In genomic region chr1:104979651-104980050, GRCh38 we compare ENCODE assay signal across 31 cellular contexts.
"Had no signal": no experiment of that assay in that cellular context is flagged by ENCODE, and none has a peak within 500 bp of the region (broad histone marks: within the 10 kb centered on the region; RNA-seq: fewer than 3 reads in every experiment).

No MANE protein-coding gene starts in this region.

- H3K27ac ChIP-seq: ascending aorta, cardiac muscle cell, VCaP had no signal

- DNase-seq: activated CD4-positive, alpha-beta memory T cell treated with anti-CD3 and anti-CD28 coated beads, Interleukin-2, amount 10 ng/mL, durations not matched to agents 7 days and 5 days; activated CD4-positive, alpha-beta T cell treated with anti-CD3 and anti-CD28 coated beads for 1 hour; activated CD4-positive, alpha-beta T cell treated with anti-CD3 and anti-CD28 coated beads for 36 hours; activated CD4-positive, alpha-beta T cell treated with anti-CD3 and anti-CD28 coated beads for 48 hours; activated CD4-positive, alpha-beta T cell treated with anti-CD3 and anti-CD28 coated beads, Interleukin-2, amount 10 ng/mL, durations not matched to agents 7 days and 5 days; activated CD4-positive, alpha-beta T cell treated with anti-CD3 and anti-CD28 coated beads, Interleukin-2, amount 50 U/mL, for 48 hours; activated CD4-positive, CD25-positive, alpha-beta regulatory T cell; activated CD8-positive, alpha-beta memory T cell treated with anti-CD3 and anti-CD28 coated beads for 24 hours; activated CD8-positive, alpha-beta memory T cell treated with anti-CD3 and anti-CD28 coated beads, Interleukin-2, amount 10 ng/mL, durations not matched to agents 7 days and 5 days; activated CD8-positive, alpha-beta memory T cell treated with anti-CD3 and anti-CD28 coated beads, Interleukin-2, amount 50 U/mL, for 48 hours; activated CD8-positive, alpha-beta T cell treated with anti-CD3 and anti-CD28 coated beads, Interleukin-2, amount 10 ng/mL, durations not matched to agents 7 days and 5 days; activated effector memory CD4-positive, alpha-beta T cell treated with Interleukin-2 at 50 U/mL for 16 hours; activated gamma-delta T cell; activated naive CD4-positive, alpha-beta T cell treated with anti-CD3 and anti-CD28 coated beads, Interleukin-2, amount 10 ng/mL, durations not matched to agents 7 days and 5 days; activated naive CD4-positive, alpha-beta T cell treated with Interleukin-2 at 50 U/mL for 16 hours; activated naive CD8-positive, alpha-beta T cell treated with anti-CD3 and anti-CD28 coated beads, Interleukin-2, amount 10 ng/mL, durations not matched to agents 7 days and 5 days; activated naive CD8-positive, alpha-beta T cell treated with anti-CD3 and anti-CD28 coated beads, Interleukin-2, amount 50 U/mL, for 24 hours; activated T-cell treated with anti-CD3 and anti-CD28 coated beads, Interleukin-2, amount 50 U/mL, for 24 hours; activated T-cell treated with anti-CD3 and anti-CD28 coated beads, Interleukin-2, amount 50 U/mL, for 48 hours; amygdala; anterior cingulate cortex; caudate nucleus; cerebellar nuclear complex; T-helper 2 cell; T-helper 9 cell had no signal

- H3K4me3 ChIP-seq: ascending aorta, cardiac muscle cell had no signal

- H3K9me3 ChIP-seq: ascending aorta had no signal

- FAIRE-seq: bronchial epithelial cell, TTC549 had no signal

- H3K36me3 ChIP-seq: ascending aorta, cardiac muscle cell had no signal

- ATAC-seq: activated CD4-positive, alpha-beta T cell treated with anti-CD3 and anti-CD28 coated beads for 36 hours; activated CD4-positive, CD25-positive, alpha-beta regulatory T cell treated with anti-CD3 and anti-CD28 coated beads, Interleukin-2, amount 50 U/mL, for 24 hours; activated CD8-positive, alpha-beta memory T cell treated with anti-CD3 and anti-CD28 coated beads, Interleukin-2, amount 10 ng/mL, durations not matched to agents 7 days and 5 days; activated CD8-positive, alpha-beta T cell treated with anti-CD3 and anti-CD28 coated beads, Interleukin-2, amount 10 ng/mL, durations not matched to agents 7 days and 5 days; activated naive CD8-positive, alpha-beta T cell treated with anti-CD3 and anti-CD28 coated beads, Interleukin-2, amount 50 U/mL, for 24 hours had no signal

- H3K4me1 ChIP-seq: ascending aorta had no signal
